Comparison of ENCODE assay signal across 29 cellular contexts in the genomic region with DNA sequence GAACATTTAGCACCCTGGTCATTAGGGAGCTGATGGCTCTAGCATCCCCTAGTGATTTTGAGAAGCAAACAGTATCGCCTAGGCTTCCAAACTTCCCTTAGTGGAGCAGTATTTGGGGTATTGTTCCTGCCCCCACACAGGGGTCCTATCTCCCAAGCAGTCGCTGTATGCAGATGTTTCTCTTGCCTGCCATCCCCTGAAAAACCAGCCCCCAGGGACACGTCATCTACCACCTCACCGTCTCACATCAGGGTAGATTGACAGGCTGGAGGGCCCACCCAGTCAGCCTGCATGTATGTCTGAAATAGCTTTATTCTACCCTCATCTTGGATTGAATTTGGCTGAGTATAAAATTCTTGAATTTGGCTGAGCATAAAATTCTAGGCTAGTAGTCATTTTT. TPM values are rescaled to one million over a fixed set of nuclear protein-coding genes. Genes with fewer than 3 reads are reported as not detected.
"Had no signal": no experiment of that assay in that cellular context is flagged by ENCODE, and none has a peak within 500 bp of the region (broad histone marks: within the 10 kb centered on the region; RNA-seq: fewer than 3 reads in every experiment).

No MANE protein-coding gene starts in this region.

- H3K9me3 ChIP-seq: ascending aorta, breast epithelium, colonic mucosa had no signal

- H3K4me3 Mint-ChIP-seq: activated CD4-positive, alpha-beta memory T cell treated with anti-CD3 and anti-CD28 coated beads for 36 hours; activated CD4-positive, alpha-beta T cell treated with anti-CD3 and anti-CD28 coated beads for 36 hours; activated CD4-positive, alpha-beta T cell treated with anti-CD3 and anti-CD28 coated beads, Interleukin-2, amount 10 ng/mL, durations not matched to agents 24 days and 14 days; activated CD8-positive, alpha-beta T cell treated with anti-CD3 and anti-CD28 coated beads, Interleukin-2, amount 10 ng/mL, durations not matched to agents 7 days and 5 days; activated naive CD4-positive, alpha-beta T cell treated with anti-CD3 and anti-CD28 coated beads, Interleukin-2, amount 10 ng/mL, durations not matched to agents 7 days and 5 days; activated naive CD8-positive, alpha-beta T cell treated with anti-CD3 and anti-CD28 coated beads, Interleukin-2, amount 10 ng/mL, durations not matched to agents 7 days and 5 days; activated T-cell treated with anti-CD3 and anti-CD28 coated beads, Interleukin-2, amount 50 U/mL, for 24 hours; activated T-cell treated with anti-CD3 and anti-CD28 coated beads, Interleukin-2, amount 50 U/mL, for 72 hours; brain; dendritic cell treated with granulocyte-macrophage colony-stimulating factor and Interleukin-4, amounts not matched to agents 40 ng/mL and 50 ng/mL, for 4 days; endodermal cell had no signal

- DNase-seq: activated CD4-positive, alpha-beta memory T cell treated with anti-CD3 and anti-CD28 coated beads for 36 hours; activated CD4-positive, alpha-beta T cell treated with anti-CD3 and anti-CD28 coated beads for 36 hours; activated CD4-positive, alpha-beta T cell treated with anti-CD3 and anti-CD28 coated beads, Interleukin-2, amount 10 ng/mL, durations not matched to agents 24 days and 14 days; activated CD4-positive, CD25-positive, alpha-beta regulatory T cell; activated CD4-positive, CD25-positive, alpha-beta regulatory T cell treated with anti-CD3 and anti-CD28 coated beads, Interleukin-2, amount 50 U/mL, for 72 hours; activated CD8-positive, alpha-beta T cell treated with anti-CD3 and anti-CD28 coated beads, Interleukin-2, amount 10 ng/mL, durations not matched to agents 7 days and 5 days; activated gamma-delta T cell; activated naive CD4-positive, alpha-beta T cell; activated naive CD4-positive, alpha-beta T cell treated with anti-CD3 and anti-CD28 coated beads, Interleukin-2, amount 10 ng/mL, durations not matched to agents 7 days and 5 days; activated naive CD8-positive, alpha-beta T cell treated with anti-CD3 and anti-CD28 coated beads, Interleukin-2, amount 10 ng/mL, durations not matched to agents 7 days and 5 days; activated T-cell treated with anti-CD3 and anti-CD28 coated beads for 4 hours; activated T-cell treated with anti-CD3 and anti-CD28 coated beads, Interleukin-2, amount 50 U/mL, for 24 hours; activated T-cell treated with anti-CD3 and anti-CD28 coated beads, Interleukin-2, amount 50 U/mL, for 72 hours; central memory CD4-positive, alpha-beta T cell; cerebellar nuclear complex; colonic mucosa; dorsolateral prefrontal cortex; effector memory CD4-positive, alpha-beta T cell; endodermal cell; foreskin fibroblast; head of caudate nucleus; T-helper 2 cell had no signal

- H3K9me3 Mint-ChIP-seq: activated CD4-positive, alpha-beta memory T cell treated with anti-CD3 and anti-CD28 coated beads for 36 hours; activated CD4-positive, alpha-beta T cell treated with anti-CD3 and anti-CD28 coated beads, Interleukin-2, amount 10 ng/mL, durations not matched to agents 24 days and 14 days; activated naive CD4-positive, alpha-beta T cell treated with anti-CD3 and anti-CD28 coated beads, Interleukin-2, amount 10 ng/mL, durations not matched to agents 7 days and 5 days; activated naive CD4-positive, alpha-beta T cell treated with anti-CD3 and anti-CD28 coated beads, Interleukin-2, amount 50 U/mL, for 72 hours; activated naive CD8-positive, alpha-beta T cell treated with anti-CD3 and anti-CD28 coated beads, Interleukin-2, amount 10 ng/mL, durations not matched to agents 7 days and 5 days; activated T-cell treated with anti-CD3 and anti-CD28 coated beads, Interleukin-2, amount 50 U/mL, for 24 hours; activated T-cell treated with anti-CD3 and anti-CD28 coated beads, Interleukin-2, amount 50 U/mL, for 72 hours; dendritic cell treated with granulocyte-macrophage colony-stimulating factor and Interleukin-4, amounts not matched to agents 40 ng/mL and 50 ng/mL, for 4 days; endodermal cell had no signal

- H3K27ac ChIP-seq: ascending aorta, breast epithelium, cardiac muscle cell, colonic mucosa, dorsolateral prefrontal cortex had no signal

- H3K4me1 ChIP-seq: ascending aorta, breast epithelium, colonic mucosa had no signal

- H3K36me3 Mint-ChIP-seq: activated CD4-positive, alpha-beta memory T cell treated with anti-CD3 and anti-CD28 coated beads for 36 hours; activated naive CD4-positive, alpha-beta T cell treated with anti-CD3 and anti-CD28 coated beads, Interleukin-2, amount 50 U/mL, for 72 hours; brain had no signal

- H3K27me3 ChIP-seq: ascending aorta, breast epithelium, cardiac muscle cell, colonic mucosa, dorsolateral prefrontal cortex had no signal

- H3K4me3 ChIP-seq: ascending aorta, breast epithelium, cardiac muscle cell, colonic mucosa, dorsolateral prefrontal cortex had no signal

- H3K36me3 ChIP-seq: ascending aorta, breast epithelium, cardiac muscle cell, colonic mucosa had no signal

- H3K27ac Mint-ChIP-seq: activated CD4-positive, alpha-beta memory T cell treated with anti-CD3 and anti-CD28 coated beads for 36 hours; activated CD4-positive, alpha-beta T cell treated with anti-CD3 and anti-CD28 coated beads for 36 hours; activated CD4-positive, alpha-beta T cell treated with anti-CD3 and anti-CD28 coated beads, Interleukin-2, amount 10 ng/mL, durations not matched to agents 24 days and 14 days; activated CD8-positive, alpha-beta T cell treated with anti-CD3 and anti-CD28 coated beads, Interleukin-2, amount 10 ng/mL, durations not matched to agents 7 days and 5 days; activated naive CD4-positive, alpha-beta T cell treated with anti-CD3 and anti-CD28 coated beads, Interleukin-2, amount 10 ng/mL, durations not matched to agents 7 days and 5 days; activated naive CD4-positive, alpha-beta T cell treated with anti-CD3 and anti-CD28 coated beads, Interleukin-2, amount 50 U/mL, for 72 hours; activated naive CD8-positive, alpha-beta T cell treated with anti-CD3 and anti-CD28 coated beads, Interleukin-2, amount 10 ng/mL, durations not matched to agents 7 days and 5 days; activated T-cell treated with anti-CD3 and anti-CD28 coated beads, Interleukin-2, amount 50 U/mL, for 24 hours; activated T-cell treated with anti-CD3 and anti-CD28 coated beads, Interleukin-2, amount 50 U/mL, for 72 hours; dendritic cell treated with granulocyte-macrophage colony-stimulating factor and Interleukin-4, amounts not matched to agents 40 ng/mL and 50 ng/mL, for 4 days; endodermal cell had no signal

- H3K27me3 Mint-ChIP-seq: brain had no signal

- H3K4me1 Mint-ChIP-seq: brain had no signal

RNA-seq across cellular contexts. Expression of gene TENT5C, which starts 33.9 kb away (rescaled TPM):
- total RNA-seq: epithelial cell of proximal tubule had no signal
